22 cellular contexts compared by ENCODE assay signal in the genomic region with DNA sequence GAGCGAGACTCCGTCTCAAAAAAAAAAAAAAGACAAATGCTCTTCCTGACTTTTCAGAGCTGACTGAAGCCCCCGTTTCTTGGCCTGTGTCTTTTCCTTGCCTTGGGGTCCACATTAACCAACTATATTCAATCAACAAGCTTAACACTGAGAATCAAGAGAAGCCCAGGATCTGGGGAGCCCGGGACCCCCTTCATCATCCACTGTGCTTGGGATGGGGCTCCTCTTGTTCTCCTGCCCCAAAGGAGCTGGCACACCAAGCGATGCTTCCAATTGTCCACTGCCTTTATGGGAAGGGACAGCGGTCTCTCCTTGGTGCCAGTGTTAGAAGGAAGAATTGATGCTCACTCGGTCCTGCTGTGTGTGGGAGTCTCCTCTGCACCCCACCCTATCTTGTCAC.
DNase-seq lines count a peak whose midpoint lies in the region; ATAC-seq and TF ChIP-seq lines count a peak whose summit lies in the region.
"Had no signal": no experiment of that assay in that cellular context is flagged by ENCODE, and none has a peak within 500 bp of the region (broad histone marks: within the 10 kb centered on the region; RNA-seq: fewer than 3 reads in every experiment).

No MANE protein-coding gene starts in this region.

- no peaks in the 10 kb centered on the region for H3K9me3 ChIP-seq in psoas muscle
- no peaks in the 10 kb centered on the region for H3K9me3 ChIP-seq in tibial nerve
- no peaks in the 10 kb centered on the region for H3K9me3 ChIP-seq in aorta (ENCODE audit: control insufficient read depth, low read length)
- H3K9me3 ChIP-seq: A549; BE2C; BLaER1 treated with 17β-estradiol and CSF1 and Interleukin-3, amounts not matched to agents 10 nM and 100 nM had no signal

- H3K27me3 Mint-ChIP-seq in activated CD8-positive, alpha-beta memory T cell treated with anti-CD3 and anti-CD28 coated beads, Interleukin-2, amount 10 ng/mL, durations not matched to agents 7 days and 5 days, result peaks cover 18% of the 10 kb centered on the region
- H3K27me3 Mint-ChIP-seq in stimulated activated naive B cell treated with anti-CD40 and anti-IgM and Interleukin-4, amounts not matched to agents 10 μg/mL and 1 μg/mL and 100 μg/mL, for 72 hours, result peaks cover 36 to 51% of the 10 kb centered on the region in 2 donors

- intact Hi-C loops in psoas muscle (cut with DNase I), result no loop called here
- intact Hi-C loops in aorta (cut with DNase I), result no loop called here

- DNase-seq in activated CD8-positive, alpha-beta memory T cell treated with anti-CD3 and anti-CD28 coated beads for 24 hours, result peak; percentile 19
- DNase-seq in activated CD8-positive, alpha-beta memory T cell treated with anti-CD3 and anti-CD28 coated beads, Interleukin-2, amount 10 ng/mL, durations not matched to agents 7 days and 5 days, result no peak
- DNase-seq in islet precursor cell, result peak; percentile 37
- DNase-seq in psoas muscle, result no peak
- peak; percentile 13 for DNase-seq in ureter (ENCODE audit: low spot score)
- no peak for DNase-seq in tibial nerve (ENCODE audit: low spot score in 2 of 2)
- DNase-seq in stimulated activated naive B cell treated with anti-CD40 and anti-IgM and Interleukin-4, amounts not matched to agents 10 μg/mL and 1 μg/mL and 100 μg/mL, for 72 hours, result no peak
- DNase-seq in aorta, result no peak
- DNase-seq: 8988T; ACHN; AML-193; BE2C; CD4-positive, alpha-beta T cell; CD8-positive, alpha-beta memory T cell; DMS53; DMS79 treated with DMSO at 0.1 percent for 48 hours; GF-D8; H7; HCEC 1CT had no signal

- H3K36me3 Mint-ChIP-seq in activated CD8-positive, alpha-beta memory T cell treated with anti-CD3 and anti-CD28 coated beads, Interleukin-2, amount 10 ng/mL, durations not matched to agents 7 days and 5 days, result no peaks in the 10 kb centered on the region
- H3K36me3 Mint-ChIP-seq in stimulated activated naive B cell treated with anti-CD40 and anti-IgM and Interleukin-4, amounts not matched to agents 10 μg/mL and 1 μg/mL and 100 μg/mL, for 72 hours, result no peaks in the 10 kb centered on the region
- H3K36me3 Mint-ChIP-seq: CD14-positive monocyte; CD8-positive, alpha-beta memory T cell had no signal

- H3K27ac ChIP-seq in psoas muscle (peak overlapping the region; percentile 75), tibial nerve (no peak overlapping the region), aorta (ENCODE audit: low read depth in 1 of 2, low read length in 2 of 2) (no peak overlapping the region)
- H3K27ac ChIP-seq: A549; BLaER1 treated with 17β-estradiol and CSF1 and Interleukin-3, amounts not matched to agents 10 nM and 100 nM had no signal

- no peak for TF ChIP-seq EP300 in tibial nerve (IDR thresholded peaks at IDR 0.05)

- CTCF ChIA-PET in activated CD8-positive, alpha-beta memory T cell treated with anti-CD3 and anti-CD28 coated beads, Interleukin-2, amount 10 ng/mL, durations not matched to agents 7 days and 5 days (lab: Charles Lee), result no interaction called here

- ATAC-seq in activated CD8-positive, alpha-beta memory T cell treated with anti-CD3 and anti-CD28 coated beads, Interleukin-2, amount 10 ng/mL, durations not matched to agents 7 days and 5 days, result no peak
- ATAC-seq in psoas muscle (no peak), aorta (ENCODE audit: low FRiP score) (no peak)
- ATAC-seq in stimulated activated naive B cell treated with anti-CD40 and anti-IgM and Interleukin-4, amounts not matched to agents 10 μg/mL and 1 μg/mL and 100 μg/mL, for 72 hours (replicated peaks), result no peak

- H3K4me3 ChIP-seq in psoas muscle (no peak overlapping the region), tibial nerve (no peak overlapping the region), aorta (ENCODE audit: low read length in 2 of 2) (no peak overlapping the region)
- H3K4me3 ChIP-seq: A549; BLaER1 treated with 17β-estradiol and CSF1 and Interleukin-3, amounts not matched to agents 10 nM and 100 nM had no signal

- 86 to 91% (median 90%) methylated on average over 5 to 7 of the region's 7 CpGs for whole genome bisulfite sequencing in psoas muscle, 3 donors
- WGBS in tibial nerve, 2 donors, result 83 to 86% methylated on average over 7 of the region's 7 CpGs
- 88 to 91% methylated on average over 7 of the region's 7 CpGs for WGBS in aorta, 2 donors

- H3K27me3 ChIP-seq in psoas muscle (ENCODE audit: insufficient read depth in 3 of 3, low read length in 2 of 3) (no peaks in the 10 kb centered on the region), tibial nerve (no peaks in the 10 kb centered on the region), aorta (ENCODE audit: control insufficient read depth in 1 of 2, insufficient read depth in 2 of 2, low read length in 1 of 2) (no peaks in the 10 kb centered on the region)
- H3K27me3 ChIP-seq: BE2C; BLaER1 treated with 17β-estradiol and CSF1 and Interleukin-3, amounts not matched to agents 10 nM and 100 nM had no signal

- H3K9me3 Mint-ChIP-seq in activated CD8-positive, alpha-beta memory T cell treated with anti-CD3 and anti-CD28 coated beads, Interleukin-2, amount 10 ng/mL, durations not matched to agents 7 days and 5 days (ENCODE audit: low read depth), result no peaks in the 10 kb centered on the region
- no peaks in the 10 kb centered on the region for H3K9me3 Mint-ChIP-seq in stimulated activated naive B cell treated with anti-CD40 and anti-IgM and Interleukin-4, amounts not matched to agents 10 μg/mL and 1 μg/mL and 100 μg/mL, for 72 hours
- H3K9me3 Mint-ChIP-seq: CD4-positive, alpha-beta T cell; CD8-positive, alpha-beta memory T cell had no signal

- no peaks in the 10 kb centered on the region for H3K4me1 Mint-ChIP-seq in activated CD8-positive, alpha-beta memory T cell treated with anti-CD3 and anti-CD28 coated beads, Interleukin-2, amount 10 ng/mL, durations not matched to agents 7 days and 5 days
- peaks cover 0 to 1% of the 10 kb centered on the region in 2 donors for H3K4me1 Mint-ChIP-seq in stimulated activated naive B cell treated with anti-CD40 and anti-IgM and Interleukin-4, amounts not matched to agents 10 μg/mL and 1 μg/mL and 100 μg/mL, for 72 hours
- H3K4me1 Mint-ChIP-seq: CD8-positive, alpha-beta memory T cell had no signal

- no peak overlapping the region for H3K27ac Mint-ChIP-seq in activated CD8-positive, alpha-beta memory T cell treated with anti-CD3 and anti-CD28 coated beads, Interleukin-2, amount 10 ng/mL, durations not matched to agents 7 days and 5 days
- no peak overlapping the region for H3K27ac Mint-ChIP-seq in stimulated activated naive B cell treated with anti-CD40 and anti-IgM and Interleukin-4, amounts not matched to agents 10 μg/mL and 1 μg/mL and 100 μg/mL, for 72 hours
- H3K27ac Mint-ChIP-seq: CD4-positive, alpha-beta T cell; CD8-positive, alpha-beta memory T cell had no signal

- H3K36me3 ChIP-seq in psoas muscle (ENCODE audit: insufficient read depth in 1 of 2, low read depth in 1 of 2), result no peaks in the 10 kb centered on the region
- H3K36me3 ChIP-seq in tibial nerve, result no peaks in the 10 kb centered on the region
- H3K36me3 ChIP-seq in aorta (ENCODE audit: control insufficient read depth in 1 of 2, insufficient read depth in 2 of 2, low read length in 1 of 2), result no peaks in the 10 kb centered on the region
- H3K36me3 ChIP-seq: BE2C had no signal

- H3K4me1 ChIP-seq in psoas muscle, result peaks cover 33% of the 10 kb centered on the region
- no peaks in the 10 kb centered on the region for H3K4me1 ChIP-seq in tibial nerve
- H3K4me1 ChIP-seq in aorta (ENCODE audit: control insufficient read depth in 1 of 2, insufficient read depth in 2 of 2, low read length in 2 of 2), result no peaks in the 10 kb centered on the region
- H3K4me1 ChIP-seq: A549, BE2C had no signal

- TF ChIP-seq POLR2A in tibial nerve (IDR thresholded peaks at IDR 0.05), result no peak

- TF ChIP-seq CTCF in psoas muscle (IDR thresholded peaks at IDR 0.05), result no peak
- no peak for TF ChIP-seq CTCF in tibial nerve (IDR thresholded peaks at IDR 0.05)

- H3K4me3 Mint-ChIP-seq in activated CD8-positive, alpha-beta memory T cell treated with anti-CD3 and anti-CD28 coated beads, Interleukin-2, amount 10 ng/mL, durations not matched to agents 7 days and 5 days, result no peak overlapping the region
- no peak overlapping the region for H3K4me3 Mint-ChIP-seq in stimulated activated naive B cell treated with anti-CD40 and anti-IgM and Interleukin-4, amounts not matched to agents 10 μg/mL and 1 μg/mL and 100 μg/mL, for 72 hours
- H3K4me3 Mint-ChIP-seq: CD14-positive monocyte; CD4-positive, alpha-beta T cell; CD8-positive, alpha-beta memory T cell had no signal

Comparison
In these comparisons a context has a peak if more than half of its experiments do, and no peak if none do; other contexts are left out.
1. DNase-seq: peak in activated CD8-positive, alpha-beta memory T cell treated with anti-CD3 and anti-CD28 coated beads for 24 hours (single experiment), islet precursor cell (single experiment) and ureter (single experiment); none in activated CD8-positive, alpha-beta memory T cell treated with anti-CD3 and anti-CD28 coated beads, Interleukin-2, amount 10 ng/mL, durations not matched to agents 7 days and 5 days (single experiment), psoas muscle (0 of 2), tibial nerve (0 of 2), stimulated activated naive B cell treated with anti-CD40 and anti-IgM and Interleukin-4, amounts not matched to agents 10 μg/mL and 1 μg/mL and 100 μg/mL, for 72 hours (single experiment) and aorta (0 of 2).